Comparison of ENCODE assay signal across 8 cellular contexts in the genomic region with DNA sequence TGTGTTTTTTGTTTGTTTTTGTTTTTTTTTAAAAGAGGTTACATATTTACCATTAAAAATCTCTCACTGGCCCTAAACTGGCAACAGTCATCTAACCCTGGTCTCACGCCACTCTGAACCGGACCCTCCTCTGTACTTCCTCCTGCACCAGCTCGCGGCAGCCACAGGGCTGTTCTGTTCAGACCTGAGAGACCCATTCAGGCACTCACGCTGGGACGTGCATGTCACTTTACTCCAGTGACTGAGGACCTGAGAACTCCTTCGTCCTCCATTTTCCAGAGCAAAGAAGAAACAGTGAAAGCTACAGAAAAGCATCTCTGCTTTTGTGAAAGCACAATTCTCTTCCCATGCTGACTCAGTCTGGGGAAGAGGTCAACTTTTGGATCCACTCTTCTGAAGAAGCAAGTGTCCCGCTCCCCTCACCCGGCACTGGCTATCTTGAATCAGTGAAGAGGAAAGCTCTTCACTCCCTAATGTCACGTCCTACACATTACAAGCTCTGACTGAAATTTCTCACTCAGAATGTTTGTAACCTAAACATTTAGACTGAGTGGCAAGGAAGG. TPM values are rescaled to one million over a fixed set of nuclear protein-coding genes. Genes with fewer than 3 reads are reported as not detected.
A peak's percentile ranks its signal among the peaks of the same experiment; 100 is the strongest.
DNase-seq lines count a peak whose midpoint lies in the region; ATAC-seq and TF ChIP-seq lines count a peak whose summit lies in the region.

No MANE protein-coding gene starts in this region.

- no peaks in the 10 kb centered on the region for H3K9me3 Mint-ChIP-seq in activated naive CD8-positive, alpha-beta T cell treated with anti-CD3 and anti-CD28 coated beads for 36 hours

- H3K36me3 ChIP-seq in mucosa of rectum (ENCODE audit: control insufficient read depth in 2 of 2, insufficient read depth in 2 of 2, low read length in 2 of 2), result peaks cover 0 to 12% of the 10 kb centered on the region in 2 donors

- H3K27me3 Mint-ChIP-seq in activated naive CD8-positive, alpha-beta T cell treated with anti-CD3 and anti-CD28 coated beads for 36 hours, result no peaks in the 10 kb centered on the region

- H3K4me3 Mint-ChIP-seq in activated naive CD8-positive, alpha-beta T cell treated with anti-CD3 and anti-CD28 coated beads for 36 hours, result no peak overlapping the region

- peak overlapping the region in 1 of 2 donors; percentile 41 for H3K9ac ChIP-seq in mucosa of rectum (ENCODE audit: low read depth in 1 of 2, low read length in 2 of 2)

- H3K4me1 ChIP-seq in mucosa of rectum (ENCODE audit: control insufficient read depth in 2 of 2, insufficient read depth in 2 of 2, low read length in 2 of 2), result peaks cover 9 to 19% of the 10 kb centered on the region in 2 donors

- ATAC-seq in HG03139 (IDR thresholded peaks at IDR 0.05; ENCODE audit: unreplicated experiment), result peak; percentile 41
- no peak for ATAC-seq in HG03159 (IDR thresholded peaks at IDR 0.05; ENCODE audit: unreplicated experiment)

- peaks cover 15% of the 10 kb centered on the region for H3K36me3 Mint-ChIP-seq in activated naive CD8-positive, alpha-beta T cell treated with anti-CD3 and anti-CD28 coated beads for 36 hours

- H3K27ac ChIP-seq in mucosa of rectum (ENCODE audit: low read depth in 2 of 2, low read length in 2 of 2), result peak overlapping the region; percentile 42 to 81

- peaks cover 37% of the 10 kb centered on the region for H3K4me1 Mint-ChIP-seq in activated naive CD8-positive, alpha-beta T cell treated with anti-CD3 and anti-CD28 coated beads for 36 hours

- DNase-seq in activated naive CD8-positive, alpha-beta T cell treated with anti-CD3 and anti-CD28 coated beads for 36 hours, result no peak
- DNase-seq in H4 (ENCODE audit: low spot score) (no peak), NCI-H2029 treated with DMSO at 0.1 percent for 48 hours (lab: John Stamatoyannopoulos, UW) (no peak), NCI-H2107 treated with DMSO at 0.1 percent for 48 hours (lab: John Stamatoyannopoulos, UW; ENCODE audit: unreplicated experiment) (no peak)

- TF ChIP-seq POLR2A in GM19099 (IDR thresholded peaks at IDR 0.05; ENCODE audit: extremely low read depth, insufficient read length, low read depth), result peak; percentile 77

- no peaks in the 10 kb centered on the region for H3K9me3 ChIP-seq in mucosa of rectum (ENCODE audit: control insufficient read depth in 2 of 2, low read length in 2 of 2)

- no peaks in the 10 kb centered on the region for H3K27me3 ChIP-seq in mucosa of rectum (ENCODE audit: control insufficient read depth in 2 of 2, insufficient read depth in 2 of 2, low read length in 2 of 2)

- H3K27ac Mint-ChIP-seq in activated naive CD8-positive, alpha-beta T cell treated with anti-CD3 and anti-CD28 coated beads for 36 hours, result peak overlapping the region; percentile 54

- H3K4me3 ChIP-seq in mucosa of rectum (ENCODE audit: low read length in 2 of 2), result peak overlapping the region in 1 of 2 donors; percentile 54

RNA-seq across cellular contexts. Expression of a gene that starts 24.6 kb away (rescaled TPM):
- total RNA-seq in activated naive CD8-positive, alpha-beta T cell treated with anti-CD3 and anti-CD28 coated beads for 36 hours, result 10 to 100 TPM; 43.4 to 45.8 TPM
- total RNA-seq in H4 (2014; rRNA removed; shearing (Covaris generic)), result 17.6 and 18.8 TPM in 2 replicates
